Comparison of ENCODE assay signal across 1 cellular context in the genomic region with DNA sequence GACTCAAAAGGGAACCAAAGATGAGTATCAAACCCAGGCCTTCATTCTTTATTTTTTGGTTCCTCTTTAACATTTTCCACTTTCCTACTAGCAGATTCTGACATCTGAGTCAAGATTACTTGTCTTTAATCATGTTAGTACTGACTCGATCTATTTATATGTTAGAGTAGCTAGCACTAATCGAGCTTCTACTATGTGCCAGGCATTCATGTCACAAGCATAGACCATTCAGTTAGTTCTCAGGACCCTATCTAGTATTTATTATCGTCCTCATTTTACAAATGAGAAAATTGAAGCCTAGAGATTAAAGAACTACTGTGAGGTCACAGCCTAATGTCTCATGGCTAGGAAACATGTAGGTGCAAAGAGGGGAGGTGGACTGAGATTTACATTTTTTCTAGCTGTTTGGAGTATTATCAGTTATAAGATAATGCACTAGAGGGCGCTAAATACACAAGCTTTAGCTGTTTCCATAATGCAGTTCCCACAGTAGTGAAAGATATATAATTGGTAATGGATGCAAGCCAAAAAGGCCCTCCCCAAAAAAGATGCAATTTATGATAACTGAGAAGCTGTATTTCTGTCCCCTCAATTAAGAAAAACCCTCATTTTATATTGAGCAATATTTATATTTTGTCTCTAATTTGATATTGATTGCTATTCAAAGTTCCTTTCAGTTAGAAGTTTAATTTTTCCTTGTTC.
A peak's percentile ranks its signal among the peaks of the same experiment; 100 is the strongest.
TF ChIP-seq lines count a peak whose summit lies in the region.

No MANE protein-coding gene starts in this region.

TF ChIP-seq in K562, 482 proteins besides CTCF, POLR2A, EP300 and RAD21 (continued from another document and continues in another):
- TF ChIP-seq ELK1 (CRISPR knock-in tag; IDR thresholded peaks at IDR 0.05) (no peak), TCF3 (CRISPR knock-in tag; IDR thresholded peaks at IDR 0.05) (no peak), SREBF2 (CRISPR knock-in tag; IDR thresholded peaks at IDR 0.05) (no peak), ATF3 (IDR thresholded peaks at IDR 0.05) (no peak), ATF3 (CRISPR knock-in tag; conservative IDR thresholded peaks at IDR 0.05) (no peak), TEAD1 (CRISPR knock-in tag; IDR thresholded peaks at IDR 0.05) (peak in 1 of 2 experiments; percentile 44; a peak in 1 of 4 replicates), MBD2 (IDR thresholded peaks at IDR 0.05; ENCODE audit: borderline replicate concordance, low read depth) (no peak), SMAD3 (CRISPR knock-in tag; conservative IDR thresholded peaks at IDR 0.05) (no peak), TAF1 (IDR thresholded peaks at IDR 0.05; ENCODE audit: control insufficient read depth, extremely low read depth, insufficient read depth, low read length, severe bottlenecking) (no peak), ZNF384 (IDR thresholded peaks at IDR 0.05; ENCODE audit: low read depth, low read length) (peak; percentile 84), EHMT2 (IDR thresholded peaks at IDR 0.05) (no peak), CBFA2T2 (conservative IDR thresholded peaks at IDR 0.05) (no peak), ZNF57 (CRISPR knock-in tag; IDR thresholded peaks at IDR 0.05) (no peak), EP400 (IDR thresholded peaks at IDR 0.05) (0 out of 2 replicates have a peak, but pooled peaks have one; percentile 28), SRSF7 (optimal IDR thresholded peaks at IDR 0.05; ENCODE audit: low read depth, low read length) (no peak), ZNF146 (CRISPR knock-in tag; IDR thresholded peaks at IDR 0.05; ENCODE audit: unreplicated experiment) (no peak), PTTG1 (tag; IDR thresholded peaks at IDR 0.05; ENCODE audit: low read depth) (0 out of 2 replicates have a peak, but pooled peaks have one; percentile 45), PTBP1 (IDR thresholded peaks at IDR 0.05; ENCODE audit: low read depth, low read length) (no peak), JUND (IDR thresholded peaks at IDR 0.05; ENCODE audit: borderline replicate concordance, low read depth, low read length) (peak; percentile 37; the same call in 1 of the 2 replicates), JUND (tag; IDR thresholded peaks at IDR 0.05; ENCODE audit: borderline replicate concordance, low read depth, low read length) (no peak), STAT6 (CRISPR knock-in tag; IDR thresholded peaks at IDR 0.05) (no peak), HNRNPK (IDR thresholded peaks at IDR 0.05; ENCODE audit: low read depth, low read length, poor library complexity, severe bottlenecking) (no peak), CGGBP1 (CRISPR knock-in tag; IDR thresholded peaks at IDR 0.05) (no peak), ZNF511 (CRISPR knock-in tag; IDR thresholded peaks at IDR 0.05) (no peak), PREB (CRISPR knock-in tag; IDR thresholded peaks at IDR 0.05) (0 out of 2 replicates have a peak, but pooled peaks have one; percentile 74), NCOA2 (IDR thresholded peaks at IDR 0.05; ENCODE audit: partially characterized antibody in 2 of 2) (no peak), ILF3 (IDR thresholded peaks at IDR 0.05; ENCODE audit: borderline replicate concordance) (no peak), HCFC1 (IDR thresholded peaks at IDR 0.05; ENCODE audit: low read depth, low read length) (no peak), CREB5 (CRISPR knock-in tag; IDR thresholded peaks at IDR 0.05) (no peak), SRSF1 (IDR thresholded peaks at IDR 0.05; ENCODE audit: low read depth, low read length) (no peak), HMGN3 (IDR thresholded peaks at IDR 0.05; ENCODE audit: borderline replicate concordance, extremely low read depth, insufficient read length, low read depth, low read length) (no peak), MECOM (CRISPR knock-in tag; IDR thresholded peaks at IDR 0.05) (no peak), RBM25 (IDR thresholded peaks at IDR 0.05; ENCODE audit: low read depth, low read length, severe bottlenecking) (no peak), CSDE1 (IDR thresholded peaks at IDR 0.05) (peak in 1 of 2 experiments; percentile 7; a peak in 1 of 4 replicates), JUN (IDR thresholded peaks at IDR 0.05; ENCODE audit: borderline replicate concordance, low read depth, low read length) (no peak), JUN (CRISPR knock-in tag; IDR thresholded peaks at IDR 0.05; ENCODE audit: borderline replicate concordance) (no peak), PCBP1 (IDR thresholded peaks at IDR 0.05; ENCODE audit: low read depth, low read length, poor library complexity, severe bottlenecking) (no peak), NUFIP1 (IDR thresholded peaks at IDR 0.05; ENCODE audit: partially characterized antibody) (no peak), SAFB (IDR thresholded peaks at IDR 0.05; ENCODE audit: borderline replicate concordance, low read depth, low read length) (no peak), CC2D1A (IDR thresholded peaks at IDR 0.05) (0 out of 2 replicates have a peak, but pooled peaks have one; percentile 28), IRF9 (tag; IDR thresholded peaks at IDR 0.05) (no peak)
- TF ChIP-seq, protein P1, sequence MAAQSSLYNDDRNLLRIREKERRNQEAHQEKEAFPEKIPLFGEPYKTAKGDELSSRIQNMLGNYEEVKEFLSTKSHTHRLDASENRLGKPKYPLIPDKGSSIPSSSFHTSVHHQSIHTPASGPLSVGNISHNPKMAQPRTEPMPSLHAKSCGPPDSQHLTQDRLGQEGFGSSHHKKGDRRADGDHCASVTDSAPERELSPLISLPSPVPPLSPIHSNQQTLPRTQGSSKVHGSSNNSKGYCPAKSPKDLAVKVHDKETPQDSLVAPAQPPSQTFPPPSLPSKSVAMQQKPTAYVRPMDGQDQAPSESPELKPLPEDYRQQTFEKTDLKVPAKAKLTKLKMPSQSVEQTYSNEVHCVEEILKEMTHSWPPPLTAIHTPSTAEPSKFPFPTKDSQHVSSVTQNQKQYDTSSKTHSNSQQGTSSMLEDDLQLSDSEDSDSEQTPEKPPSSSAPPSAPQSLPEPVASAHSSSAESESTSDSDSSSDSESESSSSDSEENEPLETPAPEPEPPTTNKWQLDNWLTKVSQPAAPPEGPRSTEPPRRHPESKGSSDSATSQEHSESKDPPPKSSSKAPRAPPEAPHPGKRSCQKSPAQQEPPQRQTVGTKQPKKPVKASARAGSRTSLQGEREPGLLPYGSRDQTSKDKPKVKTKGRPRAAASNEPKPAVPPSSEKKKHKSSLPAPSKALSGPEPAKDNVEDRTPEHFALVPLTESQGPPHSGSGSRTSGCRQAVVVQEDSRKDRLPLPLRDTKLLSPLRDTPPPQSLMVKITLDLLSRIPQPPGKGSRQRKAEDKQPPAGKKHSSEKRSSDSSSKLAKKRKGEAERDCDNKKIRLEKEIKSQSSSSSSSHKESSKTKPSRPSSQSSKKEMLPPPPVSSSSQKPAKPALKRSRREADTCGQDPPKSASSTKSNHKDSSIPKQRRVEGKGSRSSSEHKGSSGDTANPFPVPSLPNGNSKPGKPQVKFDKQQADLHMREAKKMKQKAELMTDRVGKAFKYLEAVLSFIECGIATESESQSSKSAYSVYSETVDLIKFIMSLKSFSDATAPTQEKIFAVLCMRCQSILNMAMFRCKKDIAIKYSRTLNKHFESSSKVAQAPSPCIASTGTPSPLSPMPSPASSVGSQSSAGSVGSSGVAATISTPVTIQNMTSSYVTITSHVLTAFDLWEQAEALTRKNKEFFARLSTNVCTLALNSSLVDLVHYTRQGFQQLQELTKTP (IDR thresholded peaks at IDR 0.05; ENCODE audit: low read depth in 1 of 2, partially characterized antibody in 2 of 2): peak in 1 of 2 experiments; percentile 48
- TF ChIP-seq, protein P2, sequence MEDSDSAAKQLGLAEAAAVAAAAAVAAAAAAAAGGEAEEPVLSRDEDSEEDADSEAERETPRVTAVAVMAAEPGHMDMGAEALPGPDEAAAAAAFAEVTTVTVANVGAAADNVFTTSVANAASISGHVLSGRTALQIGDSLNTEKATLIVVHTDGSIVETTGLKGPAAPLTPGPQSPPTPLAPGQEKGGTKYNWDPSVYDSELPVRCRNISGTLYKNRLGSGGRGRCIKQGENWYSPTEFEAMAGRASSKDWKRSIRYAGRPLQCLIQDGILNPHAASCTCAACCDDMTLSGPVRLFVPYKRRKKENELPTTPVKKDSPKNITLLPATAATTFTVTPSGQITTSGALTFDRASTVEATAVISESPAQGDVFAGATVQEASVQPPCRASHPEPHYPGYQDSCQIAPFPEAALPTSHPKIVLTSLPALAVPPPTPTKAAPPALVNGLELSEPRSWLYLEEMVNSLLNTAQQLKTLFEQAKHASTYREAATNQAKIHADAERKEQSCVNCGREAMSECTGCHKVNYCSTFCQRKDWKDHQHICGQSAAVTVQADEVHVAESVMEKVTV (CRISPR knock-in tag; IDR thresholded peaks at IDR 0.05): peak; percentile 94
- TF ChIP-seq, protein P3, sequence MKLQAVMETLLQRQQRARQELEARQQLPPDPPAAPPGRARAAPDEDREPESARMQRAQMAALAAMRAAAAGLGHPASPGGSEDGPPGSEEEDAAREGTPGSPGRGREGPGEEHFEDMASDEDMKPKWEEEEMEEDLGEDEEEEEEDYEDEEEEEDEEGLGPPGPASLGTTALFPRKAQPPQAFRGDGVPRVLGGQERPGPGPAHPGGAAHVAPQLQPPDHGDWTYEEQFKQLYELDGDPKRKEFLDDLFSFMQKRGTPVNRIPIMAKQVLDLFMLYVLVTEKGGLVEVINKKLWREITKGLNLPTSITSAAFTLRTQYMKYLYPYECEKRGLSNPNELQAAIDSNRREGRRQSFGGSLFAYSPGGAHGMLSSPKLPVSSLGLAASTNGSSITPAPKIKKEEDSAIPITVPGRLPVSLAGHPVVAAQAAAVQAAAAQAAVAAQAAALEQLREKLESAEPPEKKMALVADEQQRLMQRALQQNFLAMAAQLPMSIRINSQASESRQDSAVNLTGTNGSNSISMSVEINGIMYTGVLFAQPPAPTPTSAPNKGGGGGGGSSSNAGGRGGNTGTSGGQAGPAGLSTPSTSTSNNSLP (IDR thresholded peaks at IDR 0.05; ENCODE audit: borderline replicate concordance, low read depth, low read length): peak; percentile 96
